Comparison of ENCODE assay signal across 8 cellular contexts in genomic region chr11:134849833-134850232, GRCh38.
"Had no signal": no experiment of that assay in that cellular context is flagged by ENCODE, and none has a peak within 500 bp of the region (broad histone marks: within the 10 kb centered on the region; RNA-seq: fewer than 3 reads in every experiment).

No MANE protein-coding gene starts in this region.

- H3K4me3 ChIP-seq: GM23338 had no signal

- H3K4me1 Mint-ChIP-seq: IgD-negative memory B cell had no signal

- H3K4me3 Mint-ChIP-seq: GM23338, H9, IgD-negative memory B cell had no signal

- H2AFZ ChIP-seq: GM23338 had no signal

- DNase-seq: H9, HCEC 1CT, KG1 had no signal

- ATAC-seq: GM23338 had no signal

- H3K36me3 Mint-ChIP-seq: IgD-negative memory B cell had no signal

- H3K9me3 Mint-ChIP-seq: GM23338, H9, IgD-negative memory B cell had no signal

- FAIRE-seq: H1, H54, HTR-8/SVneo had no signal

- H3K4me2 ChIP-seq: GM23338 had no signal

- H3K27ac Mint-ChIP-seq: GM23338, H9, IgD-negative memory B cell had no signal
